21 cellular contexts compared by ENCODE assay signal in the genomic region with DNA sequence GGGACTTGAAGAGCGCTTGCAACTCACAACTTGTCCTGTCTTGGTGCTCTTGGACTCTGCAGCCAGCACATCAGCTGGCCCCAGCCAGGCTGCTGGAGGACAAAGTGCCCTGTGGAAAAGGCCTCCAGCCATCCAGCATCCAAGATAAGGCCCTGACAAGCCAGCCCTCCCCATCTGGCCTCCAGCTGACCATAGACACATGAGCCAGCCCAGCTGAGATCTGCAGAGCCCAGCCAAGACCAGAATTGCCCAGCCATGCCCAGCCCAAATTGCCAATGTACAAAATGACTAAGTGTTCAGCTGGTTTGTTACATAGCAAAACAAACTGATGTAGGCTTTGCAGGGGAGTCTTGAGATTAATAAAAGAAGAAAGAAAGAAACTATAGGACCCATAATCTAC.
"Had no signal": no experiment of that assay in that cellular context is flagged by ENCODE, and none has a peak within 500 bp of the region (broad histone marks: within the 10 kb centered on the region; RNA-seq: fewer than 3 reads in every experiment).

No MANE protein-coding gene starts in this region.

- H3K4me3 ChIP-seq: esophagus muscularis mucosa, hepatocyte, left ventricle myocardium inferior, lower lobe of right lung, skin epidermis, stomach, thoracic aorta, transverse colon had no signal

- DNase-seq: effector memory CD4-positive, alpha-beta T cell; foreskin melanocyte; head of caudate nucleus; kidney; left cardiac atrium; left ventricle myocardium inferior; lower lobe of right lung; midbrain; naive thymus-derived CD4-positive, alpha-beta T cell; nephron progenitor cell; posterior cingulate gyrus; stimulated activated naive CD4-positive, alpha-beta T cell; substantia nigra; transverse colon had no signal

- H3K4me3 Mint-ChIP-seq: memory B cell; naive thymus-derived CD4-positive, alpha-beta T cell; nephron progenitor cell had no signal

- H3K27ac Mint-ChIP-seq: memory B cell; naive thymus-derived CD4-positive, alpha-beta T cell; nephron progenitor cell had no signal

- ATAC-seq: left cardiac atrium; lower lobe of right lung; naive thymus-derived CD4-positive, alpha-beta T cell; sciatic nerve had no signal

- H3K4me1 Mint-ChIP-seq: memory B cell had no signal

- H3K36me3 Mint-ChIP-seq: memory B cell; naive thymus-derived CD4-positive, alpha-beta T cell had no signal
